In the genomic region with DNA sequence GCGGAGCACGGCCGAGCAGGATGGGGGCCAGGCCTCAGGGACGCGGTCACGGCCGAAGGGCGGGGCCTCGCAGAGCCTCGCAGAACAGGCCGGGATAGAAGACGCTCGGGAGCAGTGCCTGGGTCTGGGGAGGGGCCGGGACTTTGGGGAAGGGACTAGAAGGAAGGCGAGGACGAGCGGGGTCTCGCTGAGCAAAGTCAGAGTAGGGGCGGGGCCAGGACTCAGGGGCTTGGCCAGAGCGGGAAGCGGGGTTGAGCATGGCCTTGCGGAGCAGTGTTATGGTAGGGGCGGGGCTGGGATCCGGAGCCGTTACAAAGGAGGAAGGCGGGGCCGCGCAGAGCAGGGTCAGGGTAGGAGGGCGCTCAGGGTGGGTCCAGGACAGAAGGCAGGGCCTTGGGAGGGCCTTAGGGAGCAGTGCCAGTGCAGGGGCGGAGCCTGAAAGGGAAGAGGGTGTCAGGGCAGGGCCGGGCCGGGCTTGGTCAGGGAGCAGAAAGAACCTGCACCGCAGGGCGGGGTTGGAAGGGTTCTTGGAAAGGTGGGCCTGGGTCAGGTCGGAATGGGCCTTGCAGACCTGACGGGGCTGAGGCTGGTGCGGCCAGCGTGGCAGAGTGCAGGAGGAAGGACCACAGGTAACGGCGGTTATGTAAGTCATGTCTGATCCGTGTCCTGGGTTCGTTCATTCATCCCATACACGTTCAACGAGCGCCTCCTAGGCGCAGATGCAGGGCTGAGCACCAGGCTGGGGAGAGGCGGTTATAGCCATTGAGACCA, we compare ENCODE assay signal across 8 cellular contexts. TPM values are rescaled to one million over a fixed set of nuclear protein-coding genes. Genes with fewer than 3 reads are reported as not detected.
DNase-seq lines count a peak whose midpoint lies in the region; TF ChIP-seq lines count a peak whose summit lies in the region.

No MANE protein-coding gene starts in this region.

- no peaks in the 10 kb centered on the region for H3K27me3 ChIP-seq in cardiac muscle cell
- H3K27me3 ChIP-seq in trophoblast cell (ENCODE audit: insufficient read depth, low read length): no peaks in the 10 kb centered on the region
- H3K27me3 ChIP-seq in transverse colon: no peaks in the 10 kb centered on the region

- no peak overlapping the region for H3K14ac ChIP-seq in trophoblast cell (ENCODE audit: low read length)

- peak overlapping the region; percentile 57 for H2AFZ ChIP-seq in trophoblast cell (ENCODE audit: insufficient read depth, low read length, poor library complexity)

- in situ Hi-C loops in transverse colon (cut with MboI; ENCODE audit: low pct_ligation_motif_present in 1 of 4, low pct_unique_long_range_greater_than_20kb in 1 of 4, low sequenced_read_pairs in 3 of 4): loop anchor here in 1 of 4 donors (25.0 kb wide), 1 partner anchor 275 kb away; no protein-coding TSS in a partner anchor

- no peaks in the 10 kb centered on the region for H3K36me3 Mint-ChIP-seq in activated naive CD8-positive, alpha-beta T cell treated with anti-CD3 and anti-CD28 coated beads for 36 hours

- H2BK120ac ChIP-seq in trophoblast cell (ENCODE audit: insufficient read depth, low read length, poor library complexity): no peak overlapping the region

- peak overlapping the region; percentile 69 for H3K27ac Mint-ChIP-seq in activated naive CD8-positive, alpha-beta T cell treated with anti-CD3 and anti-CD28 coated beads for 36 hours

- H3K27ac ChIP-seq in cardiac muscle cell (no peak overlapping the region), trophoblast cell (ENCODE audit: low read depth, low read length) (no peak overlapping the region), transverse colon (peak overlapping the region; percentile 60 to 86 (median 76))

- no peak overlapping the region for H2BK12ac ChIP-seq in trophoblast cell (ENCODE audit: low read length)

- H2AK5ac ChIP-seq in trophoblast cell (ENCODE audit: low read length): no peak overlapping the region

- no CpG with 5 or more reads among the region's 47 CpGs for WGBS in trophoblast cell (ENCODE audit: extremely low coverage, insufficient coverage, insufficient read length)
- 0% methylated on average over 11 to 40 of the region's 47 CpGs for WGBS in transverse colon (ENCODE audit: low coverage in 1 of 2), 2 donors

- H3K36me3 ChIP-seq in cardiac muscle cell: peaks cover 6% of the 10 kb centered on the region
- H3K36me3 ChIP-seq in trophoblast cell (ENCODE audit: control insufficient read depth in 1 of 2, insufficient read depth in 2 of 2, low read length in 2 of 2): peaks cover 29% of the 10 kb centered on the region in 2 experiments
- peaks cover 0 to 17% (median 7%) of the 10 kb centered on the region in 4 donors for H3K36me3 ChIP-seq in transverse colon

- intact Hi-C loops in transverse colon (cut with DNase I; ENCODE audit: low total_unique reads): no loop called here

- H3K4me1 ChIP-seq in cardiac muscle cell (ENCODE audit: low read depth): no peaks in the 10 kb centered on the region
- peaks cover 0 to 14% of the 10 kb centered on the region in 2 experiments for H3K4me1 ChIP-seq in trophoblast cell (ENCODE audit: control insufficient read depth in 1 of 2, insufficient read depth in 2 of 2, low read length in 2 of 2)
- H3K4me1 ChIP-seq in transverse colon: peaks cover 11 to 21% (median 16%) of the 10 kb centered on the region in 4 donors

- H3K9me3 Mint-ChIP-seq in activated naive CD8-positive, alpha-beta T cell treated with anti-CD3 and anti-CD28 coated beads for 36 hours: no peaks in the 10 kb centered on the region

- no peaks in the 10 kb centered on the region for H3K27me3 Mint-ChIP-seq in activated naive CD8-positive, alpha-beta T cell treated with anti-CD3 and anti-CD28 coated beads for 36 hours

- H3K4me1 Mint-ChIP-seq in activated naive CD8-positive, alpha-beta T cell treated with anti-CD3 and anti-CD28 coated beads for 36 hours: peaks cover 12% of the 10 kb centered on the region

- DNase-seq in HFF-Myc (ENCODE audit: extremely low read depth, low read depth) (peak; percentile 78), MV-4-11 (lab: John Stamatoyannopoulos, UW) (peak; percentile 99), SKM-1 (lab: John Stamatoyannopoulos, UW; ENCODE audit: unreplicated experiment) (peak; percentile 91), cardiac muscle cell (ENCODE audit: low read depth in 1 of 2, low spot score in 1 of 2) (peak; percentile 94 to 97), trophoblast cell (peak; percentile 93 to 94), transverse colon (peak; percentile 97)
- DNase-seq in activated naive CD8-positive, alpha-beta T cell treated with anti-CD3 and anti-CD28 coated beads for 36 hours: peak; percentile 86

- no peak overlapping the region for H4K91ac ChIP-seq in trophoblast cell (ENCODE audit: low read depth, low read length)

- H3K23ac ChIP-seq in trophoblast cell (ENCODE audit: low read length): no peak overlapping the region

- TF ChIP-seq CTCF in HFF-Myc (IDR thresholded peaks at IDR 0.05; ENCODE audit: low read depth, low read length, missing control alignments) (peak; percentile 62), cardiac muscle cell (IDR thresholded peaks at IDR 0.05; ENCODE audit: low read depth, low read length) (peak; percentile 58), transverse colon (IDR thresholded peaks at IDR 0.05) (peak; percentile 44 to 67 (median 50))

- no peak overlapping the region for H3K18ac ChIP-seq in trophoblast cell (ENCODE audit: low read length)

- H3K4me3 Mint-ChIP-seq in activated naive CD8-positive, alpha-beta T cell treated with anti-CD3 and anti-CD28 coated beads for 36 hours: peak overlapping the region; percentile 86

- H3K4ac ChIP-seq in trophoblast cell (ENCODE audit: low read depth, low read length): no peak overlapping the region

- H4K12ac ChIP-seq in trophoblast cell (ENCODE audit: low read depth, low read length): no peak overlapping the region

- peak; percentile 57 for TF ChIP-seq POLR2A in transverse colon (IDR thresholded peaks at IDR 0.05)

- peak overlapping the region; percentile 10 for H3K9ac ChIP-seq in trophoblast cell (ENCODE audit: low read length)

- H3K9me3 ChIP-seq in cardiac muscle cell (ENCODE audit: low read depth): no peaks in the 10 kb centered on the region
- no peaks in the 10 kb centered on the region for H3K9me3 ChIP-seq in trophoblast cell (ENCODE audit: insufficient read depth, low read depth, low read length)
- no peaks in the 10 kb centered on the region for H3K9me3 ChIP-seq in transverse colon

- no peaks in the 10 kb centered on the region for H3K79me1 ChIP-seq in trophoblast cell (ENCODE audit: low read length)

- H3K4me3 ChIP-seq in GM08714 (ENCODE audit: low read length) (peak overlapping the region; percentile 42; the same call in 1 of the 2 replicates), HFF-Myc (replicated peaks; ENCODE audit: low read depth, low read length) (peak overlapping the region; percentile 45), cardiac muscle cell (peak overlapping the region; percentile 45), trophoblast cell (ENCODE audit: low read depth, low read length) (peak overlapping the region; percentile 62), transverse colon (peak overlapping the region; percentile 13 to 65 (median 46))

- no peak overlapping the region for H2BK5ac ChIP-seq in trophoblast cell (ENCODE audit: low read depth, low read length, poor library complexity)

- peak overlapping the region; percentile 88 for H3K4me2 ChIP-seq in trophoblast cell (ENCODE audit: low read length)

- no peak for TF ChIP-seq EP300 in transverse colon (IDR thresholded peaks at IDR 0.05; ENCODE audit: low read depth)

- H4K8ac ChIP-seq in trophoblast cell (ENCODE audit: low read depth, low read length): peak overlapping the region; percentile 63

- no peaks in the 10 kb centered on the region for H3K79me2 ChIP-seq in trophoblast cell (ENCODE audit: control insufficient read depth, insufficient read depth, low read length, poor library complexity)

RNA-seq across cellular contexts. Expression of gene ATP8B3, which starts 0.5 kb away (rescaled TPM):
- 1 to 10 TPM; 2.3 to 2.7 TPM for total RNA-seq in activated naive CD8-positive, alpha-beta T cell treated with anti-CD3 and anti-CD28 coated beads for 36 hours
- 1.2 and 8.6 TPM in 2 replicates for total RNA-seq in cardiac muscle cell
- polyA plus RNA-seq in cardiac muscle cell: 3.0 and 9.2 TPM in 2 replicates
- polyA plus RNA-seq in trophoblast cell (2013): 0.94 and 0.97 TPM in 2 replicates
- under 1 TPM in 2 of 4 donors, not detected in 2; 0.27 to 0.75 TPM for total RNA-seq in transverse colon

RNA-seq across cellular contexts. Expression of gene REXO1, which starts 35.7 kb away (rescaled TPM):
- 10 to 100 TPM; 53.1 to 54.2 TPM for total RNA-seq in activated naive CD8-positive, alpha-beta T cell treated with anti-CD3 and anti-CD28 coated beads for 36 hours
- total RNA-seq in cardiac muscle cell (24.4 and 39.7 TPM in 2 replicates), transverse colon (10 to 100 TPM; 36.0 to 95.0 (median 56.3) TPM)
- 19.2 and 21.3 TPM in 2 replicates for polyA plus RNA-seq in cardiac muscle cell
- 24.5 and 26.8 TPM in 2 replicates for polyA plus RNA-seq in trophoblast cell (2013)

RNA-seq across cellular contexts. Expression of gene KLF16, which starts 50.8 kb away (rescaled TPM):
- 10 to 100 TPM; 37.9 to 39.0 TPM for total RNA-seq in activated naive CD8-positive, alpha-beta T cell treated with anti-CD3 and anti-CD28 coated beads for 36 hours
- 5.3 and 9.3 TPM in 2 replicates for total RNA-seq in cardiac muscle cell
- polyA plus RNA-seq in cardiac muscle cell: 9.1 and 20.8 TPM in 2 replicates
- polyA plus RNA-seq in trophoblast cell (2013): 18.5 and 21.1 TPM in 2 replicates
- 10 to 100 TPM in 3 of 4 donors, 1 to 10 TPM in 1; 9.0 to 18.3 (median 11.6) TPM for total RNA-seq in transverse colon

RNA-seq across cellular contexts. Expression of gene ONECUT3, which starts 59.3 kb away (rescaled TPM):
- not detected for total RNA-seq in activated naive CD8-positive, alpha-beta T cell treated with anti-CD3 and anti-CD28 coated beads for 36 hours
- total RNA-seq in cardiac muscle cell: not detected in 2 replicates
- not detected in 2 replicates for polyA plus RNA-seq in cardiac muscle cell
- not detected in 2 replicates for polyA plus RNA-seq in trophoblast cell (2013)
- not detected for total RNA-seq in transverse colon

Comparison
In these comparisons a context has a peak if more than half of its experiments do, and no peak if none do; other contexts are left out.
1. H3K27ac ChIP-seq: peak in transverse colon (4 of 4); none in cardiac muscle cell (single experiment) and trophoblast cell (single experiment).
2. Peak in every context shown above with its lines, with median percentiles within 50 percentile points of each other: H3K4me3 ChIP-seq, DNase-seq and CTCF ChIP-seq.